In the genomic region with DNA sequence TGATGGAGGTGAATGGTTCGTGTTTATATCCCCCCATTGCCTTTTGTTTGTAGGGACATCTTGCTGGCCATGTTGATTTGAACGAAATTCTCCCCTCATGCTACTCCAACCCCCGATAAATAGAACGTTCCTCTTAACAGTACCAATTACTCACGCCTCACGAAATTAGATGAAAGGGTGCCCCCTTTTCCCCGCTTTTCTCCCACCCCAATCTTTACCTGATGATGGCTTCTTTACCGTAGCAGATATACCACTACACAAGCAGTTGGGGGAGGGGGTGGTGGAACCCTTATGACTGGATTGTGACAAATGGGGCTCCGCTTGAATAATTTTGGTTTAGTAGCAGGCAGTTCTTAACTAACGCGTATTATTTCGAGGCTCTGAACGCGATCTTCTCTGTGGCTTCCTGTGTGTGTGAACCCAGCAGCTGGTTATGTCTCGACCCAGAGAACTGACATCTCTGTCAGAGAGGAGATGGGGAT, we compare ENCODE assay signal across 7 cellular contexts. TPM values are rescaled to one million over a fixed set of nuclear protein-coding genes. Genes with fewer than 3 reads are reported as not detected.
DNase-seq lines count a peak whose midpoint lies in the region; ATAC-seq and TF ChIP-seq lines count a peak whose summit lies in the region.

No MANE protein-coding gene starts in this region.

- H3K9ac ChIP-seq in PC-3 (ENCODE audit: low read length), result peak overlapping the region; percentile 87

- intact Hi-C loops in PC-3 (cut with micrococcal nuclease), result loop anchor here (2.0 to 5.0 kb wide), 4 partner anchors 82 to 193 kb away; no protein-coding TSS in a partner anchor
- intact Hi-C loops in activated T-helper 1 cell treated with anti-CD3 and anti-CD28 coated beads, Interleukin-12 subunit alpha, Interleukin-12 subunit beta, Interleukin-2, Interleukin-4 antibody, amounts not matched to agents 30 ng/mL and 10 ng/mL and 1 ng/mL, durations not matched to agents 14 hours and 24 hours and 36 hours (cut with micrococcal nuclease), result loop anchor here (10.0 kb wide), 4 partner anchors 530 to 1360 kb away; a partner anchor contains a TSS

- H3K79me2 ChIP-seq in PC-3 (ENCODE audit: low read length), result peaks cover 61% of the 10 kb centered on the region

- no peaks in the 10 kb centered on the region for H3F3A ChIP-seq in PC-3 (ENCODE audit: low read length, unreplicated experiment)

- DNase-seq in PC-3 (peak; percentile 53), foreskin fibroblast (peak; percentile 34 to 65), nucleus accumbens (lab: John Stamatoyannopoulos, UW) (peak in 31 of 56 donors; percentile 2 to 55 (median 18)), thoracic aorta (ENCODE audit: low spot score) (no peak)
- DNase-seq in activated T-helper 1 cell treated with anti-CD3 and anti-CD28 coated beads, Interleukin-12 subunit alpha, Interleukin-12 subunit beta, Interleukin-2, Interleukin-4 antibody, amounts not matched to agents 30 ng/mL and 10 ng/mL and 1 ng/mL, durations not matched to agents 14 hours and 24 hours and 36 hours (ENCODE audit: low spot score), result peak; percentile 36

- TF ChIP-seq CTCF in PC-3 (conservative IDR thresholded peaks at IDR 0.05; ENCODE audit: low read depth, low read length) (no peak), foreskin fibroblast (IDR thresholded peaks at IDR 0.05; ENCODE audit: low read depth, low read length) (no peak), thoracic aorta (IDR thresholded peaks at IDR 0.05) (no peak)

- H3K9me3 ChIP-seq in PC-3 (ENCODE audit: low read length) (no peaks in the 10 kb centered on the region), thoracic aorta (no peaks in the 10 kb centered on the region)

- H3K4me3 ChIP-seq in PC-3 (ENCODE audit: low read length) (peak overlapping the region; percentile 93), foreskin fibroblast (ENCODE audit: low read depth in 1 of 2, low read length in 2 of 2) (peak overlapping the region; percentile 78 to 92), thoracic aorta (peak overlapping the region; percentile 87)

- CTCF ChIA-PET in PC-3 (lab: Charles Lee), result no interaction called here

- no peak overlapping the region for H2AFZ ChIP-seq in PC-3 (ENCODE audit: low read length)

- H3K4me1 ChIP-seq in PC-3 (ENCODE audit: insufficient read depth, low read length), result peaks cover 24% of the 10 kb centered on the region
- peaks cover 28 to 34% of the 10 kb centered on the region in 2 donors for H3K4me1 ChIP-seq in thoracic aorta (ENCODE audit: control insufficient read depth in 1 of 2, low read depth in 2 of 2)

- peaks cover 50% of the 10 kb centered on the region for H3K4me1 Mint-ChIP-seq in activated T-helper 1 cell treated with anti-CD3 and anti-CD28 coated beads, Interleukin-12 subunit alpha, Interleukin-12 subunit beta, Interleukin-2, Interleukin-4 antibody, amounts not matched to agents 30 ng/mL and 10 ng/mL and 1 ng/mL, durations not matched to agents 14 hours and 24 hours and 36 hours (ENCODE audit: low read depth)

- H3K9me2 ChIP-seq in PC-3 (replicated peaks; ENCODE audit: low read length), result no peaks in the 10 kb centered on the region

- H3K36me3 Mint-ChIP-seq in activated T-helper 1 cell treated with anti-CD3 and anti-CD28 coated beads, Interleukin-12 subunit alpha, Interleukin-12 subunit beta, Interleukin-2, Interleukin-4 antibody, amounts not matched to agents 30 ng/mL and 10 ng/mL and 1 ng/mL, durations not matched to agents 14 hours and 24 hours and 36 hours (ENCODE audit: low read depth), result peaks cover 5% of the 10 kb centered on the region

- peak overlapping the region; percentile 98 for H3K4me2 ChIP-seq in PC-3 (ENCODE audit: low read length)

- ATAC-seq in GM18868 (IDR thresholded peaks at IDR 0.05; ENCODE audit: unreplicated experiment) (peak; percentile 54), HG03097 (IDR thresholded peaks at IDR 0.05; ENCODE audit: low FRiP score, unreplicated experiment) (peak; percentile 40), PC-3 (peak; percentile 42), thoracic aorta (ENCODE audit: insufficient number of reproducible peaks, low FRiP score, low read depth) (no peak)

- H3K4me3 Mint-ChIP-seq in activated T-helper 1 cell treated with anti-CD3 and anti-CD28 coated beads, Interleukin-12 subunit alpha, Interleukin-12 subunit beta, Interleukin-2, Interleukin-4 antibody, amounts not matched to agents 30 ng/mL and 10 ng/mL and 1 ng/mL, durations not matched to agents 14 hours and 24 hours and 36 hours, result peak overlapping the region; percentile 96

- H3K27me3 Mint-ChIP-seq in activated T-helper 1 cell treated with anti-CD3 and anti-CD28 coated beads, Interleukin-12 subunit alpha, Interleukin-12 subunit beta, Interleukin-2, Interleukin-4 antibody, amounts not matched to agents 30 ng/mL and 10 ng/mL and 1 ng/mL, durations not matched to agents 14 hours and 24 hours and 36 hours (ENCODE audit: insufficient read depth), result no peaks in the 10 kb centered on the region

- no peaks in the 10 kb centered on the region for H3K9me3 Mint-ChIP-seq in activated T-helper 1 cell treated with anti-CD3 and anti-CD28 coated beads, Interleukin-12 subunit alpha, Interleukin-12 subunit beta, Interleukin-2, Interleukin-4 antibody, amounts not matched to agents 30 ng/mL and 10 ng/mL and 1 ng/mL, durations not matched to agents 14 hours and 24 hours and 36 hours

- H3K27me3 ChIP-seq in PC-3 (ENCODE audit: low read length), result no peaks in the 10 kb centered on the region
- H3K27me3 ChIP-seq in thoracic aorta (replicated peaks; ENCODE audit: insufficient read depth), result no peaks in the 10 kb centered on the region

- no peak overlapping the region for H3K27ac ChIP-seq in PC-3 (ENCODE audit: low read length)
- peak overlapping the region; percentile 78 to 90 for H3K27ac ChIP-seq in thoracic aorta

- BruUV-seq in PC-3 (replicated peaks; lab: Mats Ljungman, UMichigan), result TSS peak; percentile 38

- peaks cover 29% of the 10 kb centered on the region for H4K20me1 ChIP-seq in PC-3 (ENCODE audit: low read length)

- POLR2A ChIA-PET in PC-3 (lab: Charles Lee; ENCODE audit: unreplicated experiment), result no interaction called here

- H3K36me3 ChIP-seq in PC-3 (ENCODE audit: low read depth, low read length) (no peaks in the 10 kb centered on the region), thoracic aorta (no peaks in the 10 kb centered on the region)

- peak overlapping the region; percentile 94 for H3K27ac Mint-ChIP-seq in activated T-helper 1 cell treated with anti-CD3 and anti-CD28 coated beads, Interleukin-12 subunit alpha, Interleukin-12 subunit beta, Interleukin-2, Interleukin-4 antibody, amounts not matched to agents 30 ng/mL and 10 ng/mL and 1 ng/mL, durations not matched to agents 14 hours and 24 hours and 36 hours

RNA-seq across cellular contexts. Expression of a gene that starts 1.1 kb away (rescaled TPM):
- total RNA-seq in PC-3 (2014; rRNA removed), result 13.8 and 21.9 TPM in 2 replicates
- 26.4 and 26.8 TPM in 2 replicates for total RNA-seq in activated T-helper 1 cell treated with anti-CD3 and anti-CD28 coated beads, Interleukin-12 subunit alpha, Interleukin-12 subunit beta, Interleukin-2, Interleukin-4 antibody, amounts not matched to agents 30 ng/mL and 10 ng/mL and 1 ng/mL, durations not matched to agents 14 hours and 24 hours and 36 hours
- total RNA-seq in thoracic aorta, result 10 to 100 TPM; 45.1 to 74.1 TPM
